Comparison of ENCODE assay signal across 15 cellular contexts in the genomic region with DNA sequence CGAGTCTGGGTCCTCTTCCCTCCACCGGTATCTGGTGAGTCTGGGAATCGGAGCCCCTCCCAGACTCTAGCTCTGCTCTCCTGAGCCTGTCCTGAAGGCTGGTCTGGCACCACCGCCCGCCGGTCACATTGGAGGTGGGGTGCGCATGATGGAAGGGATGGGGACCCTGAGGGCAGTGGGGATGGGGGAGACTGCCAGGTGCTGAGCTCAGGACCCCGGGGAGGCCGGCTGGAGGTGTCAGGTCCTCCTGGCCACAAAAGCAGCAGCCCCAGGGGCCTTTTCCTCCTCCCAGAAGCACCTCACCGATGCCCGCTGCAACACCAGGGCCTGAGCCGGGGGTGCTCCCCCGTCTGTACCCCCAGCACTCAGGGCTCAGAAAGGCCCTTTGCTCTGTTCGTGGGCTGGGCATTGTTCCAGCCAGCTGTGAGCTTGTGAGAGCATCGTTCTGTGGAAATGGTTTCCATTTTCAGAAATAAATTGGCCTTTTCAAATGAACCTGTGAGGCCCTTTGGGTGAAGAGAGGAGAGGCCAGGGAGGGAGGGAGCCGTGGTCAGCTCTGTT. TPM values are rescaled to one million over a fixed set of nuclear protein-coding genes. Genes with fewer than 3 reads are reported as not detected.
A peak's percentile ranks its signal among the peaks of the same experiment; 100 is the strongest.
DNase-seq lines count a peak whose midpoint lies in the region; ATAC-seq and TF ChIP-seq lines count a peak whose summit lies in the region.
"Had no signal": no experiment of that assay in that cellular context is flagged by ENCODE, and none has a peak within 500 bp of the region (broad histone marks: within the 10 kb centered on the region; RNA-seq: fewer than 3 reads in every experiment).

No MANE protein-coding gene starts in this region.

- no peak overlapping the region for H3K27ac Mint-ChIP-seq in mesothelial cell of epicardium
- H3K27ac Mint-ChIP-seq in stimulated activated naive CD8-positive, alpha-beta T cell treated with anti-CD3 and anti-CD28 coated beads, Interleukin-15, amount 100 ng/mL, for 72 hours: no peak overlapping the region

- WGBS in heart right ventricle, 2 donors: 69 to 75% methylated on average over 16 of the region's 16 CpGs

- H3K27me3 Mint-ChIP-seq in mesothelial cell of epicardium (ENCODE audit: low read depth): peaks cover 18% of the 10 kb centered on the region
- no peaks in the 10 kb centered on the region for H3K27me3 Mint-ChIP-seq in stimulated activated naive CD8-positive, alpha-beta T cell treated with anti-CD3 and anti-CD28 coated beads, Interleukin-15, amount 100 ng/mL, for 72 hours
- H3K27me3 Mint-ChIP-seq: naive B cell had no signal

- H3K4me1 ChIP-seq in right atrium auricular region (no peaks in the 10 kb centered on the region), heart right ventricle (no peaks in the 10 kb centered on the region)
- H3K4me1 ChIP-seq: adrenal gland, SJCRH30 had no signal

- no peaks in the 10 kb centered on the region for H3K36me3 ChIP-seq in right atrium auricular region
- H3K36me3 ChIP-seq in heart right ventricle: no peaks in the 10 kb centered on the region
- H3K36me3 ChIP-seq: adrenal gland, SJCRH30 had no signal

- intact Hi-C loops in heart right ventricle (cut with DNase I): no loop called here

- no peak for TF ChIP-seq CTCF in right atrium auricular region (IDR thresholded peaks at IDR 0.05)
- TF ChIP-seq CTCF in heart right ventricle (IDR thresholded peaks at IDR 0.05): no peak
- TF ChIP-seq CTCF in mesothelial cell of epicardium (IDR thresholded peaks at IDR 0.05; ENCODE audit: unreplicated experiment): no peak

- no peak for ATAC-seq in heart right ventricle
- no peak for ATAC-seq in stimulated activated naive CD8-positive, alpha-beta T cell treated with anti-CD3 and anti-CD28 coated beads, Interleukin-15, amount 100 ng/mL, for 72 hours

- H3K9me3 ChIP-seq in right atrium auricular region (no peaks in the 10 kb centered on the region), heart right ventricle (no peaks in the 10 kb centered on the region)
- H3K9me3 ChIP-seq: adrenal gland, SJCRH30 had no signal

- H3K4me1 Mint-ChIP-seq in mesothelial cell of epicardium: no peaks in the 10 kb centered on the region
- peaks cover 11% of the 10 kb centered on the region for H3K4me1 Mint-ChIP-seq in stimulated activated naive CD8-positive, alpha-beta T cell treated with anti-CD3 and anti-CD28 coated beads, Interleukin-15, amount 100 ng/mL, for 72 hours

- no peaks in the 10 kb centered on the region for H3K27me3 ChIP-seq in right atrium auricular region
- H3K27me3 ChIP-seq in heart right ventricle: peaks cover 0 to 20% (median 8%) of the 10 kb centered on the region in 7 donors
- H3K27me3 ChIP-seq: adrenal gland had no signal

- H3K4me3 Mint-ChIP-seq in mesothelial cell of epicardium: no peak overlapping the region
- H3K4me3 Mint-ChIP-seq in stimulated activated naive CD8-positive, alpha-beta T cell treated with anti-CD3 and anti-CD28 coated beads, Interleukin-15, amount 100 ng/mL, for 72 hours: no peak overlapping the region

- DNase-seq in right atrium auricular region (ENCODE audit: low spot score) (peak; percentile 54), heart right ventricle (no peak), mesothelial cell of epicardium (ENCODE audit: low spot score in 2 of 2, unreplicated experiment in 2 of 2) (peak; percentile 11 to 34), CD1c-positive myeloid dendritic cell (ENCODE audit: extremely low spot score) (no peak), AML-193 (lab: John Stamatoyannopoulos, UW) (no peak)
- DNase-seq in stimulated activated naive CD8-positive, alpha-beta T cell treated with anti-CD3 and anti-CD28 coated beads, Interleukin-15, amount 100 ng/mL, for 72 hours: no peak
- DNase-seq: kidney glomerular epithelial cell; naive B cell; NCI-H2107; SJCRH30; stimulated activated CD4-positive, alpha-beta T cell treated with anti-CD3 and anti-CD28 coated beads, Interleukin-4, amount 100 ng/mL, for 1 hour; stimulated activated naive CD4-positive, alpha-beta T cell treated with Interleukin-2 at 50 U/mL for 16 hours had no signal

- no peaks in the 10 kb centered on the region for H3K9me3 Mint-ChIP-seq in mesothelial cell of epicardium
- H3K9me3 Mint-ChIP-seq in stimulated activated naive CD8-positive, alpha-beta T cell treated with anti-CD3 and anti-CD28 coated beads, Interleukin-15, amount 100 ng/mL, for 72 hours: no peaks in the 10 kb centered on the region
- H3K9me3 Mint-ChIP-seq: naive B cell had no signal

- H3K4me3 ChIP-seq in right atrium auricular region (no peak overlapping the region), heart right ventricle (no peak overlapping the region)
- H3K4me3 ChIP-seq: adrenal gland, SJCRH30 had no signal

- H3K36me3 Mint-ChIP-seq in mesothelial cell of epicardium: no peaks in the 10 kb centered on the region
- H3K36me3 Mint-ChIP-seq: naive B cell had no signal

- H3K27ac ChIP-seq in right atrium auricular region (no peak overlapping the region), heart right ventricle (no peak overlapping the region)
- H3K27ac ChIP-seq: C4-2B, SJCRH30 had no signal

RNA-seq across cellular contexts. Expression of gene NPBWR2, which starts 2.5 kb away (rescaled TPM):
- total RNA-seq in right atrium auricular region (not detected), heart right ventricle (not detected), mesothelial cell of epicardium (not detected in 3 replicates)
- polyA plus RNA-seq in heart right ventricle: not detected
- total RNA-seq: glomerular endothelial cell, SJCRH30 had no signal

RNA-seq across cellular contexts. Expression of gene LKAAEAR1, which starts 25.7 kb away (rescaled TPM):
- not detected for total RNA-seq in right atrium auricular region
- total RNA-seq in heart right ventricle: not detected
- polyA plus RNA-seq in heart right ventricle: under 1 TPM in 1 of 2 donors, not detected in 1; 0.12 TPM
- 0.36 TPM in 1 of 3 replicates, not detected in the others for total RNA-seq in mesothelial cell of epicardium
- total RNA-seq: SJCRH30 had no signal

RNA-seq across cellular contexts. Expression of gene OPRL1, which starts 30.0 kb away (rescaled TPM):
- 1 to 10 TPM in 1 of 2 donors, under 1 TPM in 1; 0.75 to 1.4 TPM for total RNA-seq in right atrium auricular region
- total RNA-seq in heart right ventricle: 1 to 10 TPM in 1 of 10 donors, under 1 TPM in 9; 0.27 to 1.3 (median 0.42) TPM
- polyA plus RNA-seq in heart right ventricle: under 1 TPM; 0.19 to 0.29 TPM
- total RNA-seq in mesothelial cell of epicardium: 2.2 to 2.6 TPM (median 2.5 TPM) in 3 replicates

RNA-seq across cellular contexts. Expression of gene RGS19, which starts 30.6 kb away (rescaled TPM):
- total RNA-seq in right atrium auricular region (10 to 100 TPM in 1 of 2 donors, 1 to 10 TPM in 1; 7.8 to 14.1 TPM), heart right ventricle (10 to 100 TPM in 1 of 10 donors, 1 to 10 TPM in 9; 1.8 to 13.1 (median 3.3) TPM), mesothelial cell of epicardium (7.0 to 8.1 TPM (median 7.9 TPM) in 3 replicates)
- 1 to 10 TPM; 4.5 to 6.4 TPM for polyA plus RNA-seq in heart right ventricle

RNA-seq across cellular contexts. Expression of gene TCEA2, which starts 46.9 kb away (rescaled TPM):
- 10 to 100 TPM; 17.8 to 25.5 TPM for total RNA-seq in right atrium auricular region
- total RNA-seq in heart right ventricle: 10 to 100 TPM; 40.8 to 51.0 (median 44.9) TPM
- 10 to 100 TPM; 35.0 to 54.9 TPM for polyA plus RNA-seq in heart right ventricle
- total RNA-seq in mesothelial cell of epicardium: 77.9 to 81.3 TPM (median 81.2 TPM) in 3 replicates

Comparison
In these comparisons a context has a peak if more than half of its experiments do, and no peak if none do; other contexts are left out.
1. DNase-seq: peak in right atrium auricular region (single experiment) and mesothelial cell of epicardium (2 of 2); none in heart right ventricle (0 of 2), CD1c-positive myeloid dendritic cell (single experiment), AML-193 (0 of 2) and stimulated activated naive CD8-positive, alpha-beta T cell treated with anti-CD3 and anti-CD28 coated beads, Interleukin-15, amount 100 ng/mL, for 72 hours (0 of 2).